ENCODE assay signal across 8 cellular contexts in the genomic region with DNA sequence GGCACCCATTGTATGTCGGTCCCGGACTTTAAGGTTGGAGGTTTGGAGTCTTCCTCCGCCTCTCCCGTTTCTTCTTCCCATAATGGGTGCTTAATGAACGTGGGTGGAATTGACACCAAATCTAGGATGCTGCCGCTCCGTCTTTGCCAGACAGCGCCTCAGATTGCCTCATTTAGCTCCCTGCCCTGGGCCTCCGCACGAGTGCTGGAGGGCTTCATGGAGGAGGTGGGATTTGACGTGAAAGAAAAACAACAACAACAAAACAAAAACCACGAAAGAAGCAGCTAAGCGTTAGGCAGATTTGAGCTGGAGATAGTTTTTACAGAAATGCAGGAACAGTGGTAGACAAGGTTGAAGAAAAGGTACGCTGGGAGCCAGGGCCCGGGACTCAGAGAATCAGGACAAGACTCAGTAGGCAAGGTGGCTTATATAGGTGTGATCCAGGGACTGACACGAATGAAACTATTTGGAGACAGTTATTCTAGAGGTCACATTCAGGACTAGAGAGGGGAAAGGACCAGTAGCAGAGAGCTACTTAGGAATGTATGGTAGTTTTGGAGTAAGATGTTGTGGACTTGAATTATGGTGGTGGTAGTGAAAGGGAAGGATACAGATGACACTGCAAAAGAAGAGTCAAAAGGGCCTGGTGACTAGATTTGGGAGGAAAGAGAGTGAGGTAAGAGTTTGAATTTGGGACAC. TPM values are rescaled to one million over a fixed set of nuclear protein-coding genes. Genes with fewer than 3 reads are reported as not detected.
DNase-seq lines count a peak whose midpoint lies in the region; ATAC-seq and TF ChIP-seq lines count a peak whose summit lies in the region.

No MANE protein-coding gene starts in this region.

- peaks cover 32% of the 10 kb centered on the region for H3K79me1 ChIP-seq in mesenchymal stem cell (replicated peaks; ENCODE audit: low read length, poor library complexity, severe bottlenecking)

- H3K9me3 Mint-ChIP-seq in activated T-cell treated with anti-CD3 and anti-CD28 coated beads, Interleukin-2, amount 50 U/mL, for 24 hours: no peaks in the 10 kb centered on the region

- peaks cover 35% of the 10 kb centered on the region for H3K4me1 Mint-ChIP-seq in activated T-cell treated with anti-CD3 and anti-CD28 coated beads, Interleukin-2, amount 50 U/mL, for 24 hours (ENCODE audit: low read depth)

- peak overlapping the region in 1 of 2 experiments; percentile 99 for H3K14ac ChIP-seq in mesenchymal stem cell (ENCODE audit: low read length in 2 of 2)

- H2BK120ac ChIP-seq in mesenchymal stem cell (ENCODE audit: low read depth, low read length): no peak overlapping the region

- H3K9me3 ChIP-seq in mesenchymal stem cell (ENCODE audit: control insufficient read depth, low read length): no peaks in the 10 kb centered on the region

- H3K4me2 ChIP-seq in mesenchymal stem cell (ENCODE audit: low read length, poor library complexity, severe bottlenecking): peak overlapping the region; percentile 73

- ATAC-seq in HG03378 (IDR thresholded peaks at IDR 0.05; ENCODE audit: unreplicated experiment) (peak; percentile 7), omental fat pad (ENCODE audit: low FRiP score) (no peak)

- peak overlapping the region; percentile 97 for H3K9ac ChIP-seq in mesenchymal stem cell (ENCODE audit: low read length)

- peak overlapping the region; percentile 98 for H2AFZ ChIP-seq in mesenchymal stem cell (ENCODE audit: low read depth, low read length)

- H4K91ac ChIP-seq in mesenchymal stem cell (ENCODE audit: low read length): no peak overlapping the region

- H2BK15ac ChIP-seq in mesenchymal stem cell (ENCODE audit: low read depth, poor library complexity, severe bottlenecking): no peak overlapping the region

- H2BK5ac ChIP-seq in mesenchymal stem cell (ENCODE audit: low read depth, low read length, poor library complexity, severe bottlenecking): no peak overlapping the region

- H3K36me3 Mint-ChIP-seq in activated T-cell treated with anti-CD3 and anti-CD28 coated beads, Interleukin-2, amount 50 U/mL, for 24 hours (ENCODE audit: low read depth): peaks cover 38% of the 10 kb centered on the region

- in situ Hi-C loops in brain microvascular endothelial cell (cut with HindIII; ENCODE audit: low pct_ligation_motif_present, low sequenced_read_pairs): no loop called here

- H3K4me1 ChIP-seq in mesenchymal stem cell (ENCODE audit: control insufficient read depth, insufficient read depth, low read depth, low read length): no peaks in the 10 kb centered on the region

- H3K4me3 Mint-ChIP-seq in activated T-cell treated with anti-CD3 and anti-CD28 coated beads, Interleukin-2, amount 50 U/mL, for 24 hours: peak overlapping the region; percentile 98

- no peaks in the 10 kb centered on the region for H3K27me3 Mint-ChIP-seq in activated T-cell treated with anti-CD3 and anti-CD28 coated beads, Interleukin-2, amount 50 U/mL, for 24 hours

- H3K4ac ChIP-seq in mesenchymal stem cell (ENCODE audit: low read depth in 1 of 2, low read length in 2 of 2): peak overlapping the region in 1 of 2 experiments; percentile 83

- H3K18ac ChIP-seq in mesenchymal stem cell (ENCODE audit: low read depth in 1 of 2, low read length in 2 of 2): peak overlapping the region; percentile 10 to 97

- TF ChIP-seq CTCF in brain microvascular endothelial cell (IDR thresholded peaks at IDR 0.05; ENCODE audit: low read depth, low read length, missing control alignments): no peak
- TF ChIP-seq CTCF in omental fat pad (IDR thresholded peaks at IDR 0.05): no peak

- no peaks in the 10 kb centered on the region for H3K36me3 ChIP-seq in brain microvascular endothelial cell (replicated peaks)
- H3K36me3 ChIP-seq in mesenchymal stem cell (ENCODE audit: control insufficient read depth in 1 of 2, insufficient read depth in 2 of 2, low read depth in 1 of 2, low read length in 2 of 2): peaks cover 0 to 3% of the 10 kb centered on the region in 2 experiments

- H3K4me3 ChIP-seq in brain microvascular endothelial cell (ENCODE audit: low read depth, low read length) (peak overlapping the region; percentile 99), mesenchymal stem cell (ENCODE audit: insufficient read depth in 1 of 2, low read depth in 1 of 2, low read length in 2 of 2) (peak overlapping the region; percentile 93 to 96)

- DNase-seq in activated T-cell treated with anti-CD3 and anti-CD28 coated beads, Interleukin-2, amount 50 U/mL, for 24 hours: no peak
- DNase-seq in activated T-cell treated with anti-CD3 and anti-CD28 coated beads, Interleukin-2, amount 50 U/mL, for 1 hour: no peak
- DNase-seq in brain microvascular endothelial cell (no peak), mesenchymal stem cell (no peak), 8988T (no peak), cerebellum (ENCODE audit: low spot score) (no peak), omental fat pad (ENCODE audit: low spot score) (no peak)

- no peak overlapping the region for H2BK12ac ChIP-seq in mesenchymal stem cell (ENCODE audit: low read length in 2 of 2)

- peak overlapping the region; percentile 78 for H4K8ac ChIP-seq in mesenchymal stem cell (ENCODE audit: low read length)

- H3K27ac ChIP-seq in brain microvascular endothelial cell (peak overlapping the region; percentile 99), mesenchymal stem cell (ENCODE audit: low read length, poor library complexity, severe bottlenecking) (peak overlapping the region; percentile 31)

- 41% methylated on average over 5 of the region's 16 CpGs for WGBS in mesenchymal stem cell

- H3K27ac Mint-ChIP-seq in activated T-cell treated with anti-CD3 and anti-CD28 coated beads, Interleukin-2, amount 50 U/mL, for 24 hours: peak overlapping the region; percentile 97

- H3K27me3 ChIP-seq in brain microvascular endothelial cell (replicated peaks): no peaks in the 10 kb centered on the region
- H3K27me3 ChIP-seq in mesenchymal stem cell (ENCODE audit: control insufficient read depth in 1 of 2, insufficient read depth in 1 of 2, low read length in 2 of 2): no peaks in the 10 kb centered on the region

- H2AK5ac ChIP-seq in mesenchymal stem cell (ENCODE audit: low read length, severe bottlenecking): peak overlapping the region; percentile 15

- H3K23ac ChIP-seq in mesenchymal stem cell (ENCODE audit: low read length in 2 of 2): peak overlapping the region in 1 of 2 experiments; percentile 99

RNA-seq across cellular contexts. Expression of a gene that starts 0.6 kb away (rescaled TPM):
- polyA plus RNA-seq in mesenchymal stem cell (2013, experiment 1 of 2): 2.5 TPM
- polyA plus RNA-seq in mesenchymal stem cell (2013, experiment 2 of 2): 2.4 TPM
- 8.0 TPM for total RNA-seq in cerebellum
- 1 to 10 TPM; 2.1 to 7.4 (median 2.7) TPM for total RNA-seq in omental fat pad

RNA-seq across cellular contexts. Expression of a gene that starts 6.6 kb away (rescaled TPM):
- polyA plus RNA-seq in mesenchymal stem cell (2013, experiment 1 of 2): 7.3 TPM
- 7.0 TPM for polyA plus RNA-seq in mesenchymal stem cell (2013, experiment 2 of 2)
- total RNA-seq in cerebellum (33.6 TPM), omental fat pad (10 to 100 TPM; 11.0 to 28.2 (median 11.4) TPM)

RNA-seq across cellular contexts. Expression of a gene that starts 41.1 kb away (rescaled TPM):
- 0.75 TPM for polyA plus RNA-seq in mesenchymal stem cell (2013, experiment 1 of 2)
- polyA plus RNA-seq in mesenchymal stem cell (2013, experiment 2 of 2): 0.79 TPM
- total RNA-seq in cerebellum (30.4 TPM), omental fat pad (1 to 10 TPM; 2.9 to 7.9 (median 3.8) TPM)

RNA-seq across cellular contexts. Expression of a gene that starts 44.6 kb away (rescaled TPM):
- polyA plus RNA-seq in mesenchymal stem cell (2013, experiment 1 of 2): 45.2 TPM
- polyA plus RNA-seq in mesenchymal stem cell (2013, experiment 2 of 2): 45.1 TPM
- 49.5 TPM for total RNA-seq in cerebellum
- 10 to 100 TPM; 39.4 to 60.6 (median 47.5) TPM for total RNA-seq in omental fat pad
